In the genomic region with DNA sequence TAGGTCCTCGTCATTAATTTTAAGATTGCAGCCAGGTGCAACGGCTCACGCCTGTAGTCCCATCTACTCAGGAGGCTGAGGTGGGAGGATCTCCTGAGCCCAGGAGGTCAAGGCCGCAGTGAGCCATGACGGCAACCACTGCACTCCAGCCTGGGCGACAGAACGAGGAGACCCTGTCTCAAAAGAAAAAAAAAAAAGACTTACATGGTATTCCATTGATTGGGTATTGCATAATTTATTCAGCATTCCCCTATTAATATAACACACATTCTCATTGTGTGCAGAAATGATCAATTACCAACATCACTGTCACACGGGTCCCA, we compare ENCODE assay signal across 1 cellular context.
A peak's percentile ranks its signal among the peaks of the same experiment; 100 is the strongest.
TF ChIP-seq lines count a peak whose summit lies in the region.

No MANE protein-coding gene starts in this region.

TF ChIP-seq in K562, 482 proteins besides CTCF, POLR2A, EP300 and RAD21 (continued from another document):
- TF ChIP-seq, protein P1, sequence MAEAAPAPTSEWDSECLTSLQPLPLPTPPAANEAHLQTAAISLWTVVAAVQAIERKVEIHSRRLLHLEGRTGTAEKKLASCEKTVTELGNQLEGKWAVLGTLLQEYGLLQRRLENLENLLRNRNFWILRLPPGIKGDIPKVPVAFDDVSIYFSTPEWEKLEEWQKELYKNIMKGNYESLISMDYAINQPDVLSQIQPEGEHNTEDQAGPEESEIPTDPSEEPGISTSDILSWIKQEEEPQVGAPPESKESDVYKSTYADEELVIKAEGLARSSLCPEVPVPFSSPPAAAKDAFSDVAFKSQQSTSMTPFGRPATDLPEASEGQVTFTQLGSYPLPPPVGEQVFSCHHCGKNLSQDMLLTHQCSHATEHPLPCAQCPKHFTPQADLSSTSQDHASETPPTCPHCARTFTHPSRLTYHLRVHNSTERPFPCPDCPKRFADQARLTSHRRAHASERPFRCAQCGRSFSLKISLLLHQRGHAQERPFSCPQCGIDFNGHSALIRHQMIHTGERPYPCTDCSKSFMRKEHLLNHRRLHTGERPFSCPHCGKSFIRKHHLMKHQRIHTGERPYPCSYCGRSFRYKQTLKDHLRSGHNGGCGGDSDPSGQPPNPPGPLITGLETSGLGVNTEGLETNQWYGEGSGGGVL (CRISPR knock-in tag; IDR thresholded peaks at IDR 0.05), result no peak
- TF ChIP-seq HOXB6 (CRISPR knock-in tag; IDR thresholded peaks at IDR 0.05; ENCODE audit: borderline replicate concordance) (no peak), CEBPB (tag; IDR thresholded peaks at IDR 0.05) (0 out of 2 replicates have a peak, but pooled peaks have one; percentile 26), WHSC1 (IDR thresholded peaks at IDR 0.05; ENCODE audit: low read length) (no peak)
